1 cellular context compared by ENCODE assay signal in the genomic region with DNA sequence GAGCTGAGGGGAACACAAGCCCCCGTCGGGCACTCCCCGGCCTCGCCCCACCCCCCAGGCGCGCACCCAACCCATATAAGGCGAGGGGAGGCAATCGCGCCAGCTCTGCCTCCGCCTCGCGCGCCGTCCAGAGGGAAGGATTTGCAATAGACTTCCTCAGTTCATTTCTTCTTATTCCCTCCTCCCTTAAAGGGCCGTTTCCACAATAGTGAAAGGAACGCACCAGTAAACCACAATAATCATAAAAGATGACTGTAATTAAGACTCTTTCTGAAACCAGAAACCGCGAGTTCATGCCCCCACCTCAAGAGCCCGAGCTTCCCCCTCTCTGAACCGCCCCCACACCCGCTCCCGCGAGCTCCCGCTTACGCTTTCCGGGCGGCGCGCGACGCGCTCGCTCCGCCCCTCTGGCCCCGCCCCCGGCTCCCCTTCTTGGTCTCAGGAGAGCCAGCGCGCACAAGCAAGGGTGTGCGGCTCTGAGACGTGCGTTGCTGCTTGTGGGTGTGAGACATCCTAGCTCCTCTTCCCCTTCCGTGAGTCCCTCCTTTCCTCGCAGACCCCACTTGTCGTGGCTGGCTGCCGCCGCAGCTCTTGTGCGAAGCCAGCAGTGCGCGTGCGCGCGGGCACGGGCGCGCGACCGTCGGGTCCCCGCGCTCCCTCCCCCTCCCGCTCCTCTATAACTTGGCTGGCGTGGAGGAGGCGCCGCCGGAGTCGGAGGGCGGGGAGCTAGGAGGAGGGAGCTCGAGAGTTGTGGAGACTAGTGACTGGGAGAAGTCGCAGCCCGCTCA.
TF ChIP-seq lines count a peak whose summit lies in the region.

A gene with protein sequence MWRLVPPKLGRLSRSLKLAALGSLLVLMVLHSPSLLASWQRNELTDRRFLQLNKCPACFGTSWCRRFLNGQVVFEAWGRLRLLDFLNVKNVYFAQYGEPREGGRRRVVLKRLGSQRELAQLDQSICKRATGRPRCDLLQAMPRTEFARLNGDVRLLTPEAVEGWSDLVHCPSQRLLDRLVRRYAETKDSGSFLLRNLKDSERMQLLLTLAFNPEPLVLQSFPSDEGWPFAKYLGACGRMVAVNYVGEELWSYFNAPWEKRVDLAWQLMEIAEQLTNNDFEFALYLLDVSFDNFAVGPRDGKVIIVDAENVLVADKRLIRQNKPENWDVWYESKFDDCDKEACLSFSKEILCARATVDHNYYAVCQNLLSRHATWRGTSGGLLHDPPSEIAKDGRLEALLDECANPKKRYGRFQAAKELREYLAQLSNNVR (plus strand): TSS at position 457 of the 788 bp plus-strand sequence. CDS start 510 bp downstream, outside the sequence.

TF ChIP-seq in HEK293, 187 proteins besides CTCF, POLR2A, EP300 and RAD21 (continued from another document and continues in another):
- TF ChIP-seq ZNF510 (tag by site-specific recombination; IDR thresholded peaks at IDR 0.05; ENCODE audit: insufficient replicate concordance) (no peak), ZBTB7A (tag by site-specific recombination; IDR thresholded peaks at IDR 0.05; ENCODE audit: low read depth) (no peak), ZNF121 (tag by site-specific recombination; IDR thresholded peaks at IDR 0.05) (no peak), ZNF274 (IDR thresholded peaks at IDR 0.05; ENCODE audit: low read length) (no peak), ZNF274 (tag by site-specific recombination; IDR thresholded peaks at IDR 0.05; ENCODE audit: borderline replicate concordance) (no peak), ZFP3 (tag by site-specific recombination; IDR thresholded peaks at IDR 0.05; ENCODE audit: low read depth) (no peak), ZNF16 (tag by site-specific recombination; IDR thresholded peaks at IDR 0.05; ENCODE audit: low read depth) (no peak), ZNF701 (tag by site-specific recombination; IDR thresholded peaks at IDR 0.05) (no peak), ZNF571 (tag by site-specific recombination; IDR thresholded peaks at IDR 0.05) (no peak), ZSCAN30 (tag by site-specific recombination; IDR thresholded peaks at IDR 0.05) (no peak), KLF10 (tag by site-specific recombination; IDR thresholded peaks at IDR 0.05) (0 out of 2 replicates have a peak, but pooled peaks have one; percentile 51), ZXDB (tag by site-specific recombination; IDR thresholded peaks at IDR 0.05) (peak; percentile 27; the same call in 1 of the 2 replicates), ZNF585B (tag by site-specific recombination; IDR thresholded peaks at IDR 0.05) (no peak), ZNF155 (tag by site-specific recombination; IDR thresholded peaks at IDR 0.05) (no peak), ZNF555 (tag by site-specific recombination; conservative IDR thresholded peaks at IDR 0.05) (no peak), ZNF776 (tag by site-specific recombination; IDR thresholded peaks at IDR 0.05; ENCODE audit: borderline replicate concordance) (no peak), ZNF548 (tag by site-specific recombination; IDR thresholded peaks at IDR 0.05) (no peak)
- TF ChIP-seq, protein P1, sequence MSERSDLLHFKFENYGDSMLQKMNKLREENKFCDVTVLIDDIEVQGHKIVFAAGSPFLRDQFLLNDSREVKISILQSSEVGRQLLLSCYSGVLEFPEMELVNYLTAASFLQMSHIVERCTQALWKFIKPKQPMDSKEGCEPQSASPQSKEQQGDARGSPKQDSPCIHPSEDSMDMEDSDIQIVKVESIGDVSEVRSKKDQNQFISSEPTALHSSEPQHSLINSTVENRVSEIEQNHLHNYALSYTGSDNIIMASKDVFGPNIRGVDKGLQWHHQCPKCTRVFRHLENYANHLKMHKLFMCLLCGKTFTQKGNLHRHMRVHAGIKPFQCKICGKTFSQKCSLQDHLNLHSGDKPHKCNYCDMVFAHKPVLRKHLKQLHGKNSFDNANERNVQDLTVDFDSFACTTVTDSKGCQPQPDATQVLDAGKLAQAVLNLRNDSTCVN (tag by site-specific recombination; optimal IDR thresholded peaks at IDR 0.05): peak; percentile 98
- TF ChIP-seq, protein P2, sequence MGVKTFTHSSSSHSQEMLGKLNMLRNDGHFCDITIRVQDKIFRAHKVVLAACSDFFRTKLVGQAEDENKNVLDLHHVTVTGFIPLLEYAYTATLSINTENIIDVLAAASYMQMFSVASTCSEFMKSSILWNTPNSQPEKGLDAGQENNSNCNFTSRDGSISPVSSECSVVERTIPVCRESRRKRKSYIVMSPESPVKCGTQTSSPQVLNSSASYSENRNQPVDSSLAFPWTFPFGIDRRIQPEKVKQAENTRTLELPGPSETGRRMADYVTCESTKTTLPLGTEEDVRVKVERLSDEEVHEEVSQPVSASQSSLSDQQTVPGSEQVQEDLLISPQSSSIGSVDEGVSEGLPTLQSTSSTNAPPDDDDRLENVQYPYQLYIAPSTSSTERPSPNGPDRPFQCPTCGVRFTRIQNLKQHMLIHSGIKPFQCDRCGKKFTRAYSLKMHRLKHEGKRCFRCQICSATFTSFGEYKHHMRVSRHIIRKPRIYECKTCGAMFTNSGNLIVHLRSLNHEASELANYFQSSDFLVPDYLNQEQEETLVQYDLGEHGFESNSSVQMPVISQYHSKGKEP (tag by site-specific recombination; IDR thresholded peaks at IDR 0.05): no peak
- TF ChIP-seq, protein P3, sequence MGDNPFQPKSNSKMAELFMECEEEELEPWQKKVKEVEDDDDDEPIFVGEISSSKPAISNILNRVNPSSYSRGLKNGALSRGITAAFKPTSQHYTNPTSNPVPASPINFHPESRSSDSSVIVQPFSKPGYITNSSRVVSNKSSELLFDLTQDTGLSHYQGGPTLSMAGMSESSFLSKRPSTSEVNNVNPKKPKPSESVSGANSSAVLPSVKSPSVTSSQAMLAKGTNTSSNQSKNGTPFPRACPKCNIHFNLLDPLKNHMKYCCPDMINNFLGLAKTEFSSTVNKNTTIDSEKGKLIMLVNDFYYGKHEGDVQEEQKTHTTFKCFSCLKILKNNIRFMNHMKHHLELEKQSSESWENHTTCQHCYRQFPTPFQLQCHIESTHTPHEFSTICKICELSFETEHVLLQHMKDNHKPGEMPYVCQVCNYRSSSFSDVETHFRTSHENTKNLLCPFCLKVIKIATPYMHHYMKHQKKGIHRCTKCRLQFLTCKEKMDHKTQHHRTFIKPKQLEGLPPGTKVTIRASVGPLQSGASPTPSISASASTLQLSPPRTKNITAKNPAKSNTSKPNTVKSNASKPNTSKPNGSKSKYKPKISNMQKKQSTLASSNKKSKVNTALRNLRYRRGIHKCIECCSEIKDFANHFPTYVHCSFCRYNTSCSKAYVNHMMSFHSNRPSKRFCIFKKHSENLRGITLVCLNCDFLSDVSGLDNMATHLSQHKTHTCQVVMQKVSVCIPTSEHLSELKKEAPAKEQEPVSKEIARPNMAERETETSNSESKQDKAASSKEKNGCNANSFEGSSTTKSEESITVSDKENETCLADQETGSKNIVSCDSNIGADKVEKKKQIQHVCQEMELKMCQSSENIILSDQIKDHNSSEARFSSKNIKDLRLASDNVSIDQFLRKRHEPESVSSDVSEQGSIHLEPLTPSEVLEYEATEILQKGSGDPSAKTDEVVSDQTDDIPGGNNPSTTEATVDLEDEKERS (tag by site-specific recombination; IDR thresholded peaks at IDR 0.05): no peak
- TF ChIP-seq, protein P4, sequence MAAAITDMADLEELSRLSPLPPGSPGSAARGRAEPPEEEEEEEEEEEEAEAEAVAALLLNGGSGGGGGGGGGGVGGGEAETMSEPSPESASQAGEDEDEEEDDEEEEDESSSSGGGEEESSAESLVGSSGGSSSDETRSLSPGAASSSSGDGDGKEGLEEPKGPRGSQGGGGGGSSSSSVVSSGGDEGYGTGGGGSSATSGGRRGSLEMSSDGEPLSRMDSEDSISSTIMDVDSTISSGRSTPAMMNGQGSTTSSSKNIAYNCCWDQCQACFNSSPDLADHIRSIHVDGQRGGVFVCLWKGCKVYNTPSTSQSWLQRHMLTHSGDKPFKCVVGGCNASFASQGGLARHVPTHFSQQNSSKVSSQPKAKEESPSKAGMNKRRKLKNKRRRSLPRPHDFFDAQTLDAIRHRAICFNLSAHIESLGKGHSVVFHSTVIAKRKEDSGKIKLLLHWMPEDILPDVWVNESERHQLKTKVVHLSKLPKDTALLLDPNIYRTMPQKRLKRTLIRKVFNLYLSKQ (tag by site-specific recombination; IDR thresholded peaks at IDR 0.05; ENCODE audit: borderline replicate concordance): no peak
- TF ChIP-seq, protein P5, sequence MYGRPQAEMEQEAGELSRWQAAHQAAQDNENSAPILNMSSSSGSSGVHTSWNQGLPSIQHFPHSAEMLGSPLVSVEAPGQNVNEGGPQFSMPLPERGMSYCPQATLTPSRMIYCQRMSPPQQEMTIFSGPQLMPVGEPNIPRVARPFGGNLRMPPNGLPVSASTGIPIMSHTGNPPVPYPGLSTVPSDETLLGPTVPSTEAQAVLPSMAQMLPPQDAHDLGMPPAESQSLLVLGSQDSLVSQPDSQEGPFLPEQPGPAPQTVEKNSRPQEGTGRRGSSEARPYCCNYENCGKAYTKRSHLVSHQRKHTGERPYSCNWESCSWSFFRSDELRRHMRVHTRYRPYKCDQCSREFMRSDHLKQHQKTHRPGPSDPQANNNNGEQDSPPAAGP (tag by site-specific recombination; IDR thresholded peaks at IDR 0.05): 0 out of 2 replicates have a peak, but pooled peaks have one; percentile 38
- TF ChIP-seq, protein P6, sequence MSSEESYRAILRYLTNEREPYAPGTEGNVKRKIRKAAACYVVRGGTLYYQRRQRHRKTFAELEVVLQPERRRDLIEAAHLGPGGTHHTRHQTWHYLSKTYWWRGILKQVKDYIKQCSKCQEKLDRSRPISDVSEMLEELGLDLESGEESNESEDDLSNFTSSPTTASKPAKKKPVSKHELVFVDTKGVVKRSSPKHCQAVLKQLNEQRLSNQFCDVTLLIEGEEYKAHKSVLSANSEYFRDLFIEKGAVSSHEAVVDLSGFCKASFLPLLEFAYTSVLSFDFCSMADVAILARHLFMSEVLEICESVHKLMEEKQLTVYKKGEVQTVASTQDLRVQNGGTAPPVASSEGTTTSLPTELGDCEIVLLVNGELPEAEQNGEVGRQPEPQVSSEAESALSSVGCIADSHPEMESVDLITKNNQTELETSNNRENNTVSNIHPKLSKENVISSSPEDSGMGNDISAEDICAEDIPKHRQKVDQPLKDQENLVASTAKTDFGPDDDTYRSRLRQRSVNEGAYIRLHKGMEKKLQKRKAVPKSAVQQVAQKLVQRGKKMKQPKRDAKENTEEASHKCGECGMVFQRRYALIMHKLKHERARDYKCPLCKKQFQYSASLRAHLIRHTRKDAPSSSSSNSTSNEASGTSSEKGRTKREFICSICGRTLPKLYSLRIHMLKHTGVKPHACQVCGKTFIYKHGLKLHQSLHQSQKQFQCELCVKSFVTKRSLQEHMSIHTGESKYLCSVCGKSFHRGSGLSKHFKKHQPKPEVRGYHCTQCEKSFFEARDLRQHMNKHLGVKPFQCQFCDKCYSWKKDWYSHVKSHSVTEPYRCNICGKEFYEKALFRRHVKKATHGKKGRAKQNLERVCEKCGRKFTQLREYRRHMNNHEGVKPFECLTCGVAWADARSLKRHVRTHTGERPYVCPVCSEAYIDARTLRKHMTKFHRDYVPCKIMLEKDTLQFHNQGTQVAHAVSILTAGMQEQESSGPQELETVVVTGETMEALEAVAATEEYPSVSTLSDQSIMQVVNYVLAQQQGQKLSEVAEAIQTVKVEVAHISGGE (tag by site-specific recombination; conservative IDR thresholded peaks at IDR 0.05; ENCODE audit: low read depth): no peak
- TF ChIP-seq, protein P7, sequence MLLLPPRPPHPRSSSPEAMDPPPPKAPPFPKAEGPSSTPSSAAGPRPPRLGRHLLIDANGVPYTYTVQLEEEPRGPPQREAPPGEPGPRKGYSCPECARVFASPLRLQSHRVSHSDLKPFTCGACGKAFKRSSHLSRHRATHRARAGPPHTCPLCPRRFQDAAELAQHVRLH (tag by site-specific recombination; IDR thresholded peaks at IDR 0.05): no peak
- TF ChIP-seq, protein P8, sequence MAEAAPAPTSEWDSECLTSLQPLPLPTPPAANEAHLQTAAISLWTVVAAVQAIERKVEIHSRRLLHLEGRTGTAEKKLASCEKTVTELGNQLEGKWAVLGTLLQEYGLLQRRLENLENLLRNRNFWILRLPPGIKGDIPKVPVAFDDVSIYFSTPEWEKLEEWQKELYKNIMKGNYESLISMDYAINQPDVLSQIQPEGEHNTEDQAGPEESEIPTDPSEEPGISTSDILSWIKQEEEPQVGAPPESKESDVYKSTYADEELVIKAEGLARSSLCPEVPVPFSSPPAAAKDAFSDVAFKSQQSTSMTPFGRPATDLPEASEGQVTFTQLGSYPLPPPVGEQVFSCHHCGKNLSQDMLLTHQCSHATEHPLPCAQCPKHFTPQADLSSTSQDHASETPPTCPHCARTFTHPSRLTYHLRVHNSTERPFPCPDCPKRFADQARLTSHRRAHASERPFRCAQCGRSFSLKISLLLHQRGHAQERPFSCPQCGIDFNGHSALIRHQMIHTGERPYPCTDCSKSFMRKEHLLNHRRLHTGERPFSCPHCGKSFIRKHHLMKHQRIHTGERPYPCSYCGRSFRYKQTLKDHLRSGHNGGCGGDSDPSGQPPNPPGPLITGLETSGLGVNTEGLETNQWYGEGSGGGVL (tag by site-specific recombination; IDR thresholded peaks at IDR 0.05): peak; percentile 96
- TF ChIP-seq, protein P9, sequence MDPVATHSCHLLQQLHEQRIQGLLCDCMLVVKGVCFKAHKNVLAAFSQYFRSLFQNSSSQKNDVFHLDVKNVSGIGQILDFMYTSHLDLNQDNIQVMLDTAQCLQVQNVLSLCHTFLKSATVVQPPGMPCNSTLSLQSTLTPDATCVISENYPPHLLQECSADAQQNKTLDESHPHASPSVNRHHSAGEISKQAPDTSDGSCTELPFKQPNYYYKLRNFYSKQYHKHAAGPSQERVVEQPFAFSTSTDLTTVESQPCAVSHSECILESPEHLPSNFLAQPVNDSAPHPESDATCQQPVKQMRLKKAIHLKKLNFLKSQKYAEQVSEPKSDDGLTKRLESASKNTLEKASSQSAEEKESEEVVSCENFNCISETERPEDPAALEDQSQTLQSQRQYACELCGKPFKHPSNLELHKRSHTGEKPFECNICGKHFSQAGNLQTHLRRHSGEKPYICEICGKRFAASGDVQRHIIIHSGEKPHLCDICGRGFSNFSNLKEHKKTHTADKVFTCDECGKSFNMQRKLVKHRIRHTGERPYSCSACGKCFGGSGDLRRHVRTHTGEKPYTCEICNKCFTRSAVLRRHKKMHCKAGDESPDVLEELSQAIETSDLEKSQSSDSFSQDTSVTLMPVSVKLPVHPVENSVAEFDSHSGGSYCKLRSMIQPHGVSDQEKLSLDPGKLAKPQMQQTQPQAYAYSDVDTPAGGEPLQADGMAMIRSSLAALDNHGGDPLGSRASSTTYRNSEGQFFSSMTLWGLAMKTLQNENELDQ (tag by site-specific recombination; IDR thresholded peaks at IDR 0.05; ENCODE audit: low read depth): no peak
- TF ChIP-seq, protein P10, sequence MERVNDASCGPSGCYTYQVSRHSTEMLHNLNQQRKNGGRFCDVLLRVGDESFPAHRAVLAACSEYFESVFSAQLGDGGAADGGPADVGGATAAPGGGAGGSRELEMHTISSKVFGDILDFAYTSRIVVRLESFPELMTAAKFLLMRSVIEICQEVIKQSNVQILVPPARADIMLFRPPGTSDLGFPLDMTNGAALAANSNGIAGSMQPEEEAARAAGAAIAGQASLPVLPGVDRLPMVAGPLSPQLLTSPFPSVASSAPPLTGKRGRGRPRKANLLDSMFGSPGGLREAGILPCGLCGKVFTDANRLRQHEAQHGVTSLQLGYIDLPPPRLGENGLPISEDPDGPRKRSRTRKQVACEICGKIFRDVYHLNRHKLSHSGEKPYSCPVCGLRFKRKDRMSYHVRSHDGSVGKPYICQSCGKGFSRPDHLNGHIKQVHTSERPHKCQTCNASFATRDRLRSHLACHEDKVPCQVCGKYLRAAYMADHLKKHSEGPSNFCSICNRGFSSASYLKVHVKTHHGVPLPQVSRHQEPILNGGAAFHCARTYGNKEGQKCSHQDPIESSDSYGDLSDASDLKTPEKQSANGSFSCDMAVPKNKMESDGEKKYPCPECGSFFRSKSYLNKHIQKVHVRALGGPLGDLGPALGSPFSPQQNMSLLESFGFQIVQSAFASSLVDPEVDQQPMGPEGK (tag by site-specific recombination; IDR thresholded peaks at IDR 0.05): peak; percentile 93
